ENCODE assay signal across 17 cellular contexts in the genomic region with DNA sequence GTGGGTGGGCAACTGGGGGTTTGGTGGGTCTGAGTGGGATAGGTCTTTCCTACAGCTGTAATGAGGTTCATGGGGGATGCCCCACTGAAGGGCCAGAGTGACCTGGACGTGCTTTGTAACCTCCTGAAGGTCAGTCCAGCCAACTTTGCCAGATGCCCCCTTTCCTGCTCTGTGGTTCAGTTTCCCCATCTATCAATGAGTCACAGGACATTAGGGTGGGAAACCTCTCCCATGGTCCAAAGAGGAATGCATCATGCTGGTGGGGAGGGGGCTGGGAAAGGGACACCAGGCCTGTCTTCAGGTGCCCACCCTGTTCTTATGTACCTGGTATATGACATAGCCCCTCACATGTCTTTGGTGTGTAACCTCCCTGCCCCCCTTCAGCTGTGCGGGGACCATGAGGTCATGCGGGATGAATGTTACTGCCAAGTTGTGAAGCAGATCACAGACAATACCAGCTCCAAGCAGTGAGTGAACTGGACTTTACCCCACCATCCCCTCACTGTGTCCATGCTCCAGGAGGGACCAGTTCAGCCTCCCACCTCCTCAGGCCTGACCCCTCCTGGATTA. TPM values are rescaled to one million over a fixed set of nuclear protein-coding genes. Genes with fewer than 3 reads are reported as not detected.
DNase-seq lines count a peak whose midpoint lies in the region; ATAC-seq and TF ChIP-seq lines count a peak whose summit lies in the region.
"Had no signal": no experiment of that assay in that cellular context is flagged by ENCODE, and none has a peak within 500 bp of the region (broad histone marks: within the 10 kb centered on the region; RNA-seq: fewer than 3 reads in every experiment).

No MANE protein-coding gene starts in this region.

- 0 out of 2 replicates have a peak overlapping the region, but pooled peaks have one; percentile 56 for H3K23ac ChIP-seq in IMR-90 (ENCODE audit: low read depth, low read length)

- H3K27me3 ChIP-seq in CD4-positive, alpha-beta memory T cell (ENCODE audit: insufficient read depth, low read length), result no peaks in the 10 kb centered on the region
- no peaks in the 10 kb centered on the region; the same call in 1 of the 2 replicates for H3K27me3 ChIP-seq in IMR-90 (ENCODE audit: control insufficient read depth, insufficient read depth, low read length)
- no peaks in the 10 kb centered on the region for H3K27me3 ChIP-seq in endodermal cell (ENCODE audit: control insufficient read depth, insufficient read depth, low read length, poor library complexity, severe bottlenecking)
- H3K27me3 ChIP-seq in Karpas-422 (ENCODE audit: low read length), result no peaks in the 10 kb centered on the region
- H3K27me3 ChIP-seq: esophagus squamous epithelium, hepatocyte, MG63, uterus had no signal

- WGBS in IMR-90 (ENCODE audit: extremely low coverage in 2 of 2, insufficient read length in 1 of 2), 2 experiments, result 90% methylated on average over 2 of the region's 3 CpGs; no CpG with 5 or more reads in 1 of the 2 experiments
- 92 to 100% methylated on average over 1 to 3 of the region's 3 CpGs for WGBS in endodermal cell (ENCODE audit: insufficient coverage in 1 of 2, insufficient read length in 1 of 2), 2 experiments

- no peak for ATAC-seq in IMR-90 (ENCODE audit: low read depth)
- ATAC-seq in GM19324 (IDR thresholded peaks at IDR 0.05; ENCODE audit: low FRiP score, unreplicated experiment), result no peak
- ATAC-seq: activated CD8-positive, alpha-beta T cell treated with anti-CD3 and anti-CD28 coated beads for 36 hours had no signal

- H3K79me1 ChIP-seq in IMR-90 (ENCODE audit: low read depth in 1 of 2, low read length in 2 of 2), result no peaks in the 10 kb centered on the region

- H2AFZ ChIP-seq in IMR-90 (replicated peaks; ENCODE audit: low read length, poor library complexity) (peak overlapping the region; percentile 78), Karpas-422 (ENCODE audit: low read length) (no peak overlapping the region)
- H2AFZ ChIP-seq: hepatocyte had no signal

- peaks cover 6 to 26% (median 10%) of the 10 kb centered on the region in 4 donors for H3K4me1 Mint-ChIP-seq in CD4-positive, alpha-beta memory T cell
- no peaks in the 10 kb centered on the region for H3K4me1 Mint-ChIP-seq in endodermal cell
- peaks cover 27% of the 10 kb centered on the region for H3K4me1 Mint-ChIP-seq in nephron

- no TSS peak for BruUV-seq in IMR-90 (replicated peaks; lab: Mats Ljungman, UMichigan)

- no peaks in the 10 kb centered on the region for H3K36me3 ChIP-seq in CD4-positive, alpha-beta memory T cell (ENCODE audit: insufficient read depth, low read length)
- no peaks in the 10 kb centered on the region for H3K36me3 ChIP-seq in IMR-90 (ENCODE audit: control insufficient read depth, insufficient read depth, low read length)
- no peaks in the 10 kb centered on the region for H3K36me3 ChIP-seq in endodermal cell (ENCODE audit: control insufficient read depth, insufficient read depth, low read length)
- H3K36me3 ChIP-seq in Karpas-422 (ENCODE audit: insufficient read depth, low read length), result no peaks in the 10 kb centered on the region
- H3K36me3 ChIP-seq: esophagus squamous epithelium, MG63, uterus had no signal

- no peak for TF ChIP-seq RAD21 in IMR-90 (IDR thresholded peaks at IDR 0.05; ENCODE audit: low read length)

- no peak overlapping the region for H3K18ac ChIP-seq in IMR-90 (ENCODE audit: low read depth, low read length)

- no peak overlapping the region for H2BK20ac ChIP-seq in IMR-90 (ENCODE audit: low read depth, low read length)

- peak overlapping the region; percentile 51; the same call in 1 of the 2 replicates for H2AK5ac ChIP-seq in IMR-90 (ENCODE audit: low read depth, low read length)

- DNase-seq in CD4-positive, alpha-beta memory T cell, result no peak
- DNase-seq in IMR-90 (peak; percentile 20), endodermal cell (no peak), Karpas-422 (no peak), NCI-H187 (lab: John Stamatoyannopoulos, UW) (no peak), cerebellar nuclear complex (lab: John Stamatoyannopoulos, UW) (no peak)
- DNase-seq: activated CD8-positive, alpha-beta T cell treated with anti-CD3 and anti-CD28 coated beads for 36 hours; AML-193; esophagus squamous epithelium; MG63; NCI-H187 treated with DMSO at 0.1 percent for 48 hours; NCI-H69; uterus had no signal

- no peaks in the 10 kb centered on the region for H3K36me3 Mint-ChIP-seq in CD4-positive, alpha-beta memory T cell
- no peaks in the 10 kb centered on the region for H3K36me3 Mint-ChIP-seq in endodermal cell (ENCODE audit: low read depth)
- H3K36me3 Mint-ChIP-seq in nephron (ENCODE audit: low read depth), result no peaks in the 10 kb centered on the region

- no peak overlapping the region for H2BK5ac ChIP-seq in IMR-90 (ENCODE audit: low read depth, low read length, poor library complexity, severe bottlenecking)

- H3K14ac ChIP-seq in IMR-90 (replicated peaks; ENCODE audit: low read depth, low read length), result peak overlapping the region; percentile 74; the same call in 1 of the 2 replicates

- no peaks in the 10 kb centered on the region for H3K27me3 Mint-ChIP-seq in CD4-positive, alpha-beta memory T cell
- H3K27me3 Mint-ChIP-seq in endodermal cell (ENCODE audit: insufficient read depth), result no peaks in the 10 kb centered on the region
- H3K27me3 Mint-ChIP-seq in nephron (ENCODE audit: low read depth), result peaks cover 9% of the 10 kb centered on the region
- H3K27me3 Mint-ChIP-seq: activated CD8-positive, alpha-beta T cell treated with anti-CD3 and anti-CD28 coated beads for 36 hours had no signal

- H3K9me1 ChIP-seq in IMR-90 (ENCODE audit: insufficient read depth, low read length), result peaks cover 16% of the 10 kb centered on the region

- no peaks in the 10 kb centered on the region for H3K9me3 ChIP-seq in CD4-positive, alpha-beta memory T cell (ENCODE audit: control insufficient read depth in 1 of 2, low read length in 2 of 2)
- H3K9me3 ChIP-seq in IMR-90 (ENCODE audit: control insufficient read depth, insufficient read depth, low read length), result no peaks in the 10 kb centered on the region
- H3K9me3 ChIP-seq in endodermal cell (ENCODE audit: control insufficient read depth, low read length), result no peaks in the 10 kb centered on the region
- H3K9me3 ChIP-seq in Karpas-422 (ENCODE audit: low read length), result no peaks in the 10 kb centered on the region
- H3K9me3 ChIP-seq: esophagus squamous epithelium, MG63, uterus had no signal

- H3K9ac ChIP-seq in IMR-90 (ENCODE audit: low read depth, low read length), result no peak overlapping the region
- H3K9ac ChIP-seq in endodermal cell (ENCODE audit: extremely low read depth, low read length, poor library complexity, severe bottlenecking), result no peak overlapping the region
- no peak overlapping the region for H3K9ac ChIP-seq in Karpas-422 (ENCODE audit: low read length)

- no peak overlapping the region for H2BK120ac ChIP-seq in IMR-90 (ENCODE audit: low read depth, low read length)

- POLR2A ChIA-PET in CD4-positive, alpha-beta memory T cell (lab: Charles Lee; ENCODE audit: partially characterized antibody), result interaction anchor here (1.0 kb wide), 1 partner anchor 23 kb away, joined by 6 read pairs; the partner anchor contains the start of gene ALKBH5
- POLR2A ChIA-PET in IMR-90 (lab: Charles Lee; ENCODE audit: unreplicated experiment), result no interaction called here

- peak overlapping the region in 6 of 7 donors; percentile 23 to 59 (median 54) for H3K27ac Mint-ChIP-seq in CD4-positive, alpha-beta memory T cell
- H3K27ac Mint-ChIP-seq in endodermal cell (no peak overlapping the region), nephron (peak overlapping the region; percentile 30 to 64 (median 39))

- CTCF ChIA-PET in CD4-positive, alpha-beta memory T cell (lab: Charles Lee; ENCODE audit: partially characterized antibody), result interaction anchor here (1.7 kb wide), 1 partner anchor 24 kb away, joined by 3 read pairs; the partner anchor contains the start of gene ALKBH5
- CTCF ChIA-PET in IMR-90 (lab: Yijun Ruan, JAX), result no interaction called here

- H4K91ac ChIP-seq in IMR-90 (ENCODE audit: insufficient read depth, low read depth, low read length), result no peak overlapping the region; the same call in 1 of the 2 replicates

- 0 out of 2 replicates have a peak overlapping the region, but pooled peaks have one; percentile 9 for H3K4ac ChIP-seq in IMR-90 (ENCODE audit: low read depth, low read length)

- H4K20me1 ChIP-seq in IMR-90 (ENCODE audit: insufficient read depth, low read length), result no peaks in the 10 kb centered on the region
- no peaks in the 10 kb centered on the region for H4K20me1 ChIP-seq in Karpas-422 (ENCODE audit: insufficient read depth, low read depth, low read length)

- no peaks in the 10 kb centered on the region for H3K79me2 ChIP-seq in Karpas-422 (ENCODE audit: low read length)
- H3K79me2 ChIP-seq: hepatocyte had no signal

- dilution Hi-C loops in IMR-90 (cut with HindIII; ENCODE audit: low sequenced_read_pairs, unreplicated experiment), result no loop called here

- no peak overlapping the region for H4K5ac ChIP-seq in IMR-90 (ENCODE audit: low read depth, low read length)

- no peak overlapping the region for H3K4me3 ChIP-seq in CD4-positive, alpha-beta memory T cell (ENCODE audit: low read length in 2 of 2)
- H3K4me3 ChIP-seq in IMR-90 (ENCODE audit: insufficient read depth, low read depth, low read length) (no peak overlapping the region), endodermal cell (ENCODE audit: low read length) (no peak overlapping the region), Karpas-422 (ENCODE audit: low read length) (no peak overlapping the region)
- H3K4me3 ChIP-seq: esophagus squamous epithelium, hepatocyte, MG63, uterus had no signal

- TF ChIP-seq CTCF in IMR-90 (conservative IDR thresholded peaks at IDR 0.05; ENCODE audit: low read depth, low read length) (no peak), endodermal cell (conservative IDR thresholded peaks at IDR 0.05) (no peak), nephron (IDR thresholded peaks at IDR 0.05; ENCODE audit: unreplicated experiment in 3 of 3) (no peak)

- no peaks in the 10 kb centered on the region for H3K9me2 ChIP-seq in Karpas-422 (replicated peaks; ENCODE audit: insufficient read depth, low read length)

- no peak overlapping the region for H4K8ac ChIP-seq in IMR-90 (ENCODE audit: low read depth in 2 of 2, low read length in 2 of 2)

- peaks cover 11% of the 10 kb centered on the region for H3K4me1 ChIP-seq in CD4-positive, alpha-beta memory T cell (ENCODE audit: insufficient read depth, low read length)
- H3K4me1 ChIP-seq in IMR-90 (ENCODE audit: control insufficient read depth, insufficient read depth, low read length) (0 out of 2 replicates have a peak, but pooled peaks cover 4% of the 10 kb centered on the region), endodermal cell (ENCODE audit: control insufficient read depth, insufficient read depth, low read length) (no peaks in the 10 kb centered on the region), Karpas-422 (ENCODE audit: low read length) (peaks cover 6% of the 10 kb centered on the region)

- H3K4me2 ChIP-seq in IMR-90 (ENCODE audit: low read depth, low read length), result no peak overlapping the region
- H3K4me2 ChIP-seq in Karpas-422 (ENCODE audit: low read depth, low read length, poor library complexity, severe bottlenecking), result no peak overlapping the region
- H3K4me2 ChIP-seq: hepatocyte had no signal

- H3K27ac ChIP-seq in CD4-positive, alpha-beta memory T cell (ENCODE audit: low read depth, low read length), result no peak overlapping the region
- H3K27ac ChIP-seq in IMR-90 (ENCODE audit: insufficient read depth, low read length) (no peak overlapping the region), endodermal cell (ENCODE audit: low read depth, low read length) (no peak overlapping the region), Karpas-422 (ENCODE audit: low read length) (no peak overlapping the region)
- H3K27ac ChIP-seq: hepatocyte had no signal

- intact Hi-C loops in CD4-positive, alpha-beta memory T cell (cut with micrococcal nuclease), result no loop called here
- intact Hi-C loops in IMR-90 (cut with micrococcal nuclease), result no loop called here

- H3K56ac ChIP-seq in IMR-90 (ENCODE audit: extremely low read depth, insufficient read depth, low read length), result no peak overlapping the region

- no peaks in the 10 kb centered on the region for H3K9me3 Mint-ChIP-seq in CD4-positive, alpha-beta memory T cell
- no peaks in the 10 kb centered on the region for H3K9me3 Mint-ChIP-seq in endodermal cell
- H3K9me3 Mint-ChIP-seq in nephron, result no peaks in the 10 kb centered on the region
- H3K9me3 Mint-ChIP-seq: activated CD8-positive, alpha-beta T cell treated with anti-CD3 and anti-CD28 coated beads for 36 hours; activated T-helper 2 cell treated with anti-CD3 and anti-CD28 coated beads, Interferon-gamma antibody, Interleukin-2, Interleukin-4, amounts not matched to agents 10 μg/mL and 5 μg/mL and 100 μg/mL, durations not matched to agents 14 hours and 24 hours and 36 hours had no signal

- peak overlapping the region in 4 of 8 donors; percentile 34 to 85 (median 61) for H3K4me3 Mint-ChIP-seq in CD4-positive, alpha-beta memory T cell
- peak overlapping the region; percentile 80 for H3K4me3 Mint-ChIP-seq in endodermal cell
- peak overlapping the region; percentile 32 to 54 (median 47) for H3K4me3 Mint-ChIP-seq in nephron

- no peak overlapping the region for H2BK15ac ChIP-seq in IMR-90 (ENCODE audit: low read depth, low read length)

- peak overlapping the region; percentile 82 for H2AK9ac ChIP-seq in IMR-90 (replicated peaks; ENCODE audit: low read depth, low read length, poor library complexity)

- no peak for TF ChIP-seq POLR2A in IMR-90 (IDR thresholded peaks at IDR 0.05; ENCODE audit: low read depth, low read length)

- in situ Hi-C loops in IMR-90 (cut with MboI; ENCODE audit: low sequenced_read_pairs), result no loop called here

RNA-seq across cellular contexts. Expression of gene ALKBH5, which starts 24.0 kb away (rescaled TPM):
- total RNA-seq in CD4-positive, alpha-beta memory T cell, result 100 to 1,000 TPM; 119 TPM
- polyA plus RNA-seq in CD4-positive, alpha-beta memory T cell, result 100 to 1,000 TPM; 128 to 132 TPM
- total RNA-seq in IMR-90 (2012; rRNA removed), result 79.6 and 86.1 TPM in 2 replicates
- 54.6 and 57.6 TPM in 2 replicates for polyA plus RNA-seq in IMR-90 (2012; rRNA removed)
- 48.0 and 70.0 TPM in 2 replicates for polyA plus RNA-seq in IMR-90 (2012; cell fraction: cytosol; rRNA removed)
- polyA plus RNA-seq in IMR-90 (2012; cell fraction: nucleus; rRNA removed; ENCODE audit: low replicate concordance), result 28.3 and 30.6 TPM in 2 replicates
- total RNA-seq in endodermal cell, result 10 to 100 TPM; 64.1 to 80.9 TPM
- polyA plus RNA-seq in endodermal cell (2013, experiment 1 of 2), result 51.6 TPM
- 48.6 TPM for polyA plus RNA-seq in endodermal cell (2013, experiment 2 of 2)
- total RNA-seq in Karpas-422 (2014; rRNA removed; shearing (Covaris generic); ENCODE audit: low replicate concordance), result 124 and 145 TPM in 2 replicates

RNA-seq across cellular contexts. Expression of gene MYO15A, which starts 51.1 kb away (rescaled TPM):
- total RNA-seq in CD4-positive, alpha-beta memory T cell, result 1 to 10 TPM; 1.6 to 2.2 TPM
- under 1 TPM; 0.14 to 0.43 TPM for polyA plus RNA-seq in CD4-positive, alpha-beta memory T cell
- total RNA-seq in IMR-90 (2012; rRNA removed) (0.18 and 0.56 TPM in 2 replicates), endodermal cell (1 to 10 TPM; 1.7 to 2.4 TPM)
- polyA plus RNA-seq in IMR-90 (2012; rRNA removed), result 0.49 and 1.1 TPM in 2 replicates
- 0.02 and 0.90 TPM in 2 replicates for polyA plus RNA-seq in IMR-90 (2012; cell fraction: cytosol; rRNA removed)
- 6.4 and 7.3 TPM in 2 replicates for polyA plus RNA-seq in IMR-90 (2012; cell fraction: nucleus; rRNA removed; ENCODE audit: low replicate concordance)
- polyA plus RNA-seq in endodermal cell (2013, experiment 1 of 2), result 5.2 TPM
- polyA plus RNA-seq in endodermal cell (2013, experiment 2 of 2), result 3.8 TPM
- total RNA-seq in Karpas-422 (2014; rRNA removed; shearing (Covaris generic); ENCODE audit: low replicate concordance), result 0.11 and 1.3 TPM in 2 replicates
